12 cellular contexts compared by ENCODE assay signal in genomic region chr9:88280816-88281382, GRCh38.
DNase-seq lines count a peak whose midpoint lies in the region; ATAC-seq and TF ChIP-seq lines count a peak whose summit lies in the region.
"Had no signal": no experiment of that assay in that cellular context is flagged by ENCODE, and none has a peak within 500 bp of the region (broad histone marks: within the 10 kb centered on the region; RNA-seq: fewer than 3 reads in every experiment).

No MANE protein-coding gene starts in this region.

- H3K4me3 Mint-ChIP-seq in T-helper 1 cell treated with Interleukin-12 subunit alpha and Interleukin-12 subunit beta and Interleukin-4 antibody, amounts not matched to agents 30 μg/mL and 1 μg/mL, for 36 hours: peak overlapping the region; percentile 38
- H3K4me3 Mint-ChIP-seq: activated T-cell treated with anti-CD3 and anti-CD28 coated beads, Interleukin-2, amount 50 U/mL, for 4 hours had no signal

- H3K36me3 ChIP-seq in SJSA1: no peaks in the 10 kb centered on the region

- H3K9me3 Mint-ChIP-seq in T-helper 1 cell treated with Interleukin-12 subunit alpha and Interleukin-12 subunit beta and Interleukin-4 antibody, amounts not matched to agents 30 μg/mL and 1 μg/mL, for 36 hours: peaks cover 25% of the 10 kb centered on the region

- H3K27me3 ChIP-seq in SJSA1 (replicated peaks): no peaks in the 10 kb centered on the region

- ATAC-seq in HG03159 (IDR thresholded peaks at IDR 0.05; ENCODE audit: unreplicated experiment) (no peak), GM18502 (IDR thresholded peaks at IDR 0.05; ENCODE audit: poor library complexity, unreplicated experiment) (no peak), HG02678 (IDR thresholded peaks at IDR 0.05; ENCODE audit: unreplicated experiment) (no peak)
- ATAC-seq: activated T-cell treated with anti-CD3 and anti-CD28 coated beads, Interleukin-2, amount 50 U/mL, for 4 hours; sciatic nerve had no signal

- H3K4me1 Mint-ChIP-seq in T-helper 1 cell treated with Interleukin-12 subunit alpha and Interleukin-12 subunit beta and Interleukin-4 antibody, amounts not matched to agents 30 μg/mL and 1 μg/mL, for 36 hours (ENCODE audit: low read depth): peaks cover 18% of the 10 kb centered on the region

- no peaks in the 10 kb centered on the region for H3K9me3 ChIP-seq in SJSA1 (replicated peaks)

- no peak overlapping the region for H3K4me3 ChIP-seq in SJSA1
- no peak overlapping the region for H3K4me3 ChIP-seq in fibroblast of pulmonary artery (replicated peaks; ENCODE audit: low read depth, low read length)
- H3K4me3 ChIP-seq: SK-N-MC had no signal

- H3K27ac Mint-ChIP-seq in T-helper 1 cell treated with Interleukin-12 subunit alpha and Interleukin-12 subunit beta and Interleukin-4 antibody, amounts not matched to agents 30 μg/mL and 1 μg/mL, for 36 hours: no peak overlapping the region

- H3K27me3 Mint-ChIP-seq in T-helper 1 cell treated with Interleukin-12 subunit alpha and Interleukin-12 subunit beta and Interleukin-4 antibody, amounts not matched to agents 30 μg/mL and 1 μg/mL, for 36 hours (ENCODE audit: low read depth): peaks cover 4% of the 10 kb centered on the region

- peak overlapping the region; percentile 19; the same call in 1 of the 2 replicates for H3K27ac ChIP-seq in SJSA1
- H3K27ac ChIP-seq: SK-N-MC had no signal

- TF ChIP-seq CTCF in fibroblast of pulmonary artery (IDR thresholded peaks at IDR 0.05; ENCODE audit: low read length, missing control alignments): no peak

- peaks cover 7% of the 10 kb centered on the region for H3K4me1 ChIP-seq in SJSA1 (replicated peaks)

- DNase-seq in T-helper 1 cell (no peak), SJSA1 (ENCODE audit: low read depth in 1 of 2, low spot score in 2 of 2) (peak; percentile 23 to 50), fibroblast of pulmonary artery (ENCODE audit: low read depth) (peak; percentile 11)
- DNase-seq in stimulated activated CD8-positive, alpha-beta memory T cell treated with anti-CD3 and anti-CD28 coated beads, Interleukin-4, amount 100 ng/mL, for 48 hours: peak; percentile 30
- DNase-seq: activated T-cell treated with anti-CD3 and anti-CD28 coated beads, Interleukin-2, amount 50 U/mL, for 4 hours; NCI-H1436 treated with DMSO at 0.1 percent for 48 hours had no signal

- H3K36me3 Mint-ChIP-seq in T-helper 1 cell treated with Interleukin-12 subunit alpha and Interleukin-12 subunit beta and Interleukin-4 antibody, amounts not matched to agents 30 μg/mL and 1 μg/mL, for 36 hours (ENCODE audit: low read depth): peaks cover 6% of the 10 kb centered on the region

Comparison
In these comparisons a context has a peak if more than half of its experiments do, and no peak if none do; other contexts are left out.
1. DNase-seq: peak in SJSA1 (2 of 2), fibroblast of pulmonary artery (single experiment) and stimulated activated CD8-positive, alpha-beta memory T cell treated with anti-CD3 and anti-CD28 coated beads, Interleukin-4, amount 100 ng/mL, for 48 hours (single experiment); none in T-helper 1 cell (0 of 5).